In genomic region chr15:23539892-23540291, GRCh38 we compare ENCODE assay signal across 32 cellular contexts. TPM values are rescaled to one million over a fixed set of nuclear protein-coding genes. Genes with fewer than 3 reads are reported as not detected.
"Had no signal": no experiment of that assay in that cellular context is flagged by ENCODE, and none has a peak within 500 bp of the region (broad histone marks: within the 10 kb centered on the region; RNA-seq: fewer than 3 reads in every experiment).

No MANE protein-coding gene starts in this region.

- H3K27ac ChIP-seq: neural progenitor cell, ovary, parathyroid adenoma, psoas muscle, skin epidermis, spleen, suprapubic skin, testis, tibial artery, transverse colon, upper lobe of right lung, uterus had no signal

- H3K4me1 ChIP-seq: parathyroid adenoma, psoas muscle, spleen, suprapubic skin, testis, tibial artery, transverse colon, upper lobe of right lung, uterus had no signal

- H3K36me3 ChIP-seq: neural progenitor cell, ovary, spleen, suprapubic skin, tibial artery, transverse colon, upper lobe of right lung, uterus had no signal

- H3K27me3 ChIP-seq: neural progenitor cell, ovary, spleen, suprapubic skin, testis, tibial artery, transverse colon, upper lobe of right lung, uterus had no signal

- H3K36me3 Mint-ChIP-seq: naive thymus-derived CD8-positive, alpha-beta T cell; neural progenitor cell; stimulated activated memory B cell treated with anti-CD40 and anti-IgM and Interleukin-4, amounts not matched to agents 10 μg/mL and 1 μg/mL and 100 μg/mL, for 72 hours; type B pancreatic cell had no signal

- H3K27ac Mint-ChIP-seq: naive thymus-derived CD8-positive, alpha-beta T cell; natural killer cell treated with Interleukin-12 subunit alpha and Interleukin-12 subunit beta and Interleukin-15 and Interleukin-18, amount 100 ng/mL, for 72 hours; nephron progenitor cell; neural progenitor cell; progenitor cell of endocrine pancreas; stimulated activated memory B cell treated with anti-CD40 and anti-IgM and Interleukin-4, amounts not matched to agents 10 μg/mL and 1 μg/mL and 100 μg/mL, for 72 hours; stimulated activated naive CD8-positive, alpha-beta T cell treated with anti-CD3 and anti-CD28 coated beads, Interleukin-15, amount 100 ng/mL, for 72 hours; type B pancreatic cell had no signal

- H2AFZ ChIP-seq: neural progenitor cell, parathyroid adenoma had no signal

- H3K4me2 ChIP-seq: neural progenitor cell, smooth muscle cell had no signal

- H3K27me3 Mint-ChIP-seq: natural killer cell treated with Interleukin-12 subunit alpha and Interleukin-12 subunit beta and Interleukin-15 and Interleukin-18, amount 100 ng/mL, for 72 hours; progenitor cell of endocrine pancreas; stimulated activated memory B cell treated with anti-CD40 and anti-IgM and Interleukin-4, amounts not matched to agents 10 μg/mL and 1 μg/mL and 100 μg/mL, for 72 hours; stimulated activated naive CD8-positive, alpha-beta T cell treated with anti-CD3 and anti-CD28 coated beads, Interleukin-15, amount 100 ng/mL, for 72 hours; type B pancreatic cell had no signal

- H3K9ac ChIP-seq: neural progenitor cell, parathyroid adenoma had no signal

- DNase-seq: naive thymus-derived CD8-positive, alpha-beta T cell; nephron progenitor cell; occipital lobe; ovary; posterior cingulate gyrus; psoas muscle; right cardiac atrium; spleen; stimulated activated CD4-positive, alpha-beta T cell treated with anti-CD3 and anti-CD28 coated beads, Interleukin-12 subunit alpha, Interleukin-12 subunit beta, amount 100 ng/mL, for 4 hours; stimulated activated CD4-positive, alpha-beta T cell treated with anti-CD3 and anti-CD28 coated beads, Interleukin-1b, Interleukin-23, amount 100 ng/mL, for 48 hours; stimulated activated CD4-positive, alpha-beta T cell treated with anti-CD3 and anti-CD28 coated beads, Interleukin-4, amount 100 ng/mL, for 1 hour; stimulated activated CD4-positive, alpha-beta T cell treated with anti-CD3 and anti-CD28 coated beads, Interleukin-4, amount 100 ng/mL, for 4 hours; stimulated activated CD8-positive, alpha-beta memory T cell treated with anti-CD3 and anti-CD28 coated beads, Interleukin-4, amount 100 ng/mL, for 48 hours; stimulated activated naive CD4-positive, alpha-beta T cell; stimulated activated naive CD8-positive, alpha-beta T cell treated with anti-CD3 and anti-CD28 coated beads, Interleukin-15, amount 100 ng/mL, for 72 hours; stimulated activated naive CD8-positive, alpha-beta T cell treated with anti-CD3 and anti-CD28 coated beads, Interleukin-15, Interleukin-2, amounts not matched to agents 100 U/mL and 50 U/mL, for 24 hours; substantia nigra; testis; tibial artery; transverse colon; upper lobe of right lung; uterus had no signal

- H3K9me3 ChIP-seq: ovary, psoas muscle, suprapubic skin, testis, tibial artery, transverse colon, upper lobe of right lung, uterus had no signal

- H3K4me3 Mint-ChIP-seq: naive thymus-derived CD8-positive, alpha-beta T cell; natural killer cell treated with Interleukin-12 subunit alpha and Interleukin-12 subunit beta and Interleukin-15 and Interleukin-18, amount 100 ng/mL, for 72 hours; nephron progenitor cell; neural progenitor cell; stimulated activated memory B cell treated with anti-CD40 and anti-IgM and Interleukin-4, amounts not matched to agents 10 μg/mL and 1 μg/mL and 100 μg/mL, for 72 hours; stimulated activated naive CD8-positive, alpha-beta T cell treated with anti-CD3 and anti-CD28 coated beads, Interleukin-15, amount 100 ng/mL, for 72 hours; type B pancreatic cell had no signal

- H3K79me2 ChIP-seq: parathyroid adenoma had no signal

- ATAC-seq: naive thymus-derived CD8-positive, alpha-beta T cell; natural killer cell treated with Interleukin-12 subunit alpha and Interleukin-12 subunit beta and Interleukin-15 and Interleukin-18, amount 100 ng/mL, for 72 hours; psoas muscle; right cardiac atrium; sciatic nerve; stimulated activated memory B cell treated with anti-CD40 and anti-IgM and Interleukin-4, amounts not matched to agents 10 μg/mL and 1 μg/mL and 100 μg/mL, for 72 hours; stimulated activated naive CD8-positive, alpha-beta T cell treated with anti-CD3 and anti-CD28 coated beads, Interleukin-15, amount 100 ng/mL, for 72 hours; stimulated activated naive CD8-positive, alpha-beta T cell treated with anti-CD3 and anti-CD28 coated beads, Interleukin-15, Interleukin-2, amounts not matched to agents 100 U/mL and 50 U/mL, for 24 hours; upper lobe of right lung had no signal

- H3K4me3 ChIP-seq: neural progenitor cell, ovary, psoas muscle, skin epidermis, smooth muscle cell, spleen, suprapubic skin, testis, tibial artery, transverse colon, upper lobe of right lung, uterus had no signal

RNA-seq across cellular contexts. Expression of gene MKRN3, which starts 25.6 kb away (rescaled TPM):
- total RNA-seq: smooth muscle cell had no signal
- polyA plus RNA-seq: smooth muscle cell had no signal
